Comparison of ENCODE assay signal across 2 cellular contexts in the genomic region with DNA sequence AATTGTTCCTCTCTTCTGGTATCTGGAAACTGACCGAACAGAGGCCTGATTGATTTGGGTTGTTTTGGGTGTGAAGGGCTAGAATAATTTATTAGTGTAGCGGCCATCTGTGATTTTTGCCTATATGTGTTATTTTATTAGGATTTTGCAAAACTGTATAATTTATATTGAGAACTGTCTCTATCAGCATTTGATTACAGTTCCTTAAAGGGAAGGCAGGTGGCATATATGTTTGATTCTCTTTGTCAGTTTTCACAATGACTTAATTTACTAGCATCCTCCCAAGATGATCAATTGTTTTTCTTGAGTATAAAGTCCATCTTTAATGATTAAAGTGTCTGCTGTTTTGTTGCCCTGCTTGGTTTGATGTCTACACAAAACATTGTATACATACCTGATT.
TF ChIP-seq lines count a peak whose summit lies in the region.

No MANE protein-coding gene starts in this region.

TF ChIP-seq in A549, 52 proteins besides CTCF, POLR2A, EP300 and RAD21 (continued from another document):
- TF ChIP-seq GATA3 (IDR thresholded peaks at IDR 0.05; ENCODE audit: borderline replicate concordance) (no peak), FOXS1 (CRISPR knock-in tag; IDR thresholded peaks at IDR 0.05) (no peak), ZNF302 (CRISPR knock-in tag; IDR thresholded peaks at IDR 0.05) (no peak), RFX5 (IDR thresholded peaks at IDR 0.05) (no peak), ESRRA (IDR thresholded peaks at IDR 0.05; ENCODE audit: borderline replicate concordance, low read length) (no peak), MYC (IDR thresholded peaks at IDR 0.05; ENCODE audit: borderline replicate concordance, low read length) (no peak)
- TF ChIP-seq, protein P1, sequence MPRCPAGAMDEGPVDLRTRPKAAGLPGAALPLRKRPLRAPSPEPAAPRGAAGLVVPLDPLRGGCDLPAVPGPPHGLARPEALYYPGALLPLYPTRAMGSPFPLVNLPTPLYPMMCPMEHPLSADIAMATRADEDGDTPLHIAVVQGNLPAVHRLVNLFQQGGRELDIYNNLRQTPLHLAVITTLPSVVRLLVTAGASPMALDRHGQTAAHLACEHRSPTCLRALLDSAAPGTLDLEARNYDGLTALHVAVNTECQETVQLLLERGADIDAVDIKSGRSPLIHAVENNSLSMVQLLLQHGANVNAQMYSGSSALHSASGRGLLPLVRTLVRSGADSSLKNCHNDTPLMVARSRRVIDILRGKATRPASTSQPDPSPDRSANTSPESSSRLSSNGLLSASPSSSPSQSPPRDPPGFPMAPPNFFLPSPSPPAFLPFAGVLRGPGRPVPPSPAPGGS (IDR thresholded peaks at IDR 0.05): no peak

TF ChIP-seq in neural cell, 6 proteins besides CTCF, POLR2A, EP300 and RAD21 (continued from another document):
- TF ChIP-seq REST (IDR thresholded peaks at IDR 0.05; ENCODE audit: borderline replicate concordance): no peak
- no peak for TF ChIP-seq EZH2 (IDR thresholded peaks at IDR 0.05; ENCODE audit: borderline replicate concordance, insufficient read depth, low read length, poor library complexity, severe bottlenecking)
- no peak for TF ChIP-seq MXI1 (conservative IDR thresholded peaks at IDR 0.05; ENCODE audit: poor library complexity, severe bottlenecking)
- no peak for TF ChIP-seq POLR2AphosphoS5 (IDR thresholded peaks at IDR 0.05)
